7 cellular contexts compared by ENCODE assay signal in genomic region chr4:121071640-121072037, GRCh38. TPM values are rescaled to one million over a fixed set of nuclear protein-coding genes. Genes with fewer than 3 reads are reported as not detected.
DNase-seq lines count a peak whose midpoint lies in the region; ATAC-seq and TF ChIP-seq lines count a peak whose summit lies in the region.

No MANE protein-coding gene starts in this region.

- DNase-seq in HFFc6 (no peak), left kidney (ENCODE audit: low read depth, low spot score) (peak; percentile 4), NCI-H146 (lab: John Stamatoyannopoulos, UW) (no peak), cerebellum (ENCODE audit: low spot score) (no peak), dermis blood vessel endothelial cell (no peak)
- no peak for DNase-seq in activated naive CD8-positive, alpha-beta T cell treated with anti-CD3 and anti-CD28 coated beads, Interleukin-2, amount 50 U/mL, for 24 hours
- no peak for DNase-seq in stimulated activated naive CD8-positive, alpha-beta T cell treated with anti-CD3 and anti-CD28 coated beads, Interleukin-15, amount 100 ng/mL, for 72 hours

- TF ChIP-seq CTCF in HFFc6 (IDR thresholded peaks at IDR 0.05), result no peak

- H3K9me3 Mint-ChIP-seq in HFFc6, result no peaks in the 10 kb centered on the region
- H3K9me3 Mint-ChIP-seq in activated naive CD8-positive, alpha-beta T cell treated with anti-CD3 and anti-CD28 coated beads, Interleukin-2, amount 50 U/mL, for 24 hours, result no peaks in the 10 kb centered on the region
- no peaks in the 10 kb centered on the region for H3K9me3 Mint-ChIP-seq in stimulated activated naive CD8-positive, alpha-beta T cell treated with anti-CD3 and anti-CD28 coated beads, Interleukin-15, amount 100 ng/mL, for 72 hours

- H3K36me3 Mint-ChIP-seq in HFFc6 (ENCODE audit: low read depth), result no peaks in the 10 kb centered on the region
- no peaks in the 10 kb centered on the region for H3K36me3 Mint-ChIP-seq in activated naive CD8-positive, alpha-beta T cell treated with anti-CD3 and anti-CD28 coated beads, Interleukin-2, amount 50 U/mL, for 24 hours (ENCODE audit: low read depth)

- H3K4me3 Mint-ChIP-seq in HFFc6, result peak overlapping the region; percentile 81
- peak overlapping the region; percentile 76 for H3K4me3 Mint-ChIP-seq in activated naive CD8-positive, alpha-beta T cell treated with anti-CD3 and anti-CD28 coated beads, Interleukin-2, amount 50 U/mL, for 24 hours
- peak overlapping the region; percentile 87 to 88 for H3K4me3 Mint-ChIP-seq in stimulated activated naive CD8-positive, alpha-beta T cell treated with anti-CD3 and anti-CD28 coated beads, Interleukin-15, amount 100 ng/mL, for 72 hours

- H3K27me3 Mint-ChIP-seq in HFFc6 (ENCODE audit: insufficient read depth), result peaks cover 39% of the 10 kb centered on the region
- peaks cover 64% of the 10 kb centered on the region for H3K27me3 Mint-ChIP-seq in activated naive CD8-positive, alpha-beta T cell treated with anti-CD3 and anti-CD28 coated beads, Interleukin-2, amount 50 U/mL, for 24 hours
- peaks cover 62% of the 10 kb centered on the region for H3K27me3 Mint-ChIP-seq in stimulated activated naive CD8-positive, alpha-beta T cell treated with anti-CD3 and anti-CD28 coated beads, Interleukin-15, amount 100 ng/mL, for 72 hours

- no peak for ATAC-seq in activated naive CD8-positive, alpha-beta T cell treated with anti-CD3 and anti-CD28 coated beads, Interleukin-2, amount 50 U/mL, for 24 hours
- peak; percentile 11 for ATAC-seq in stimulated activated naive CD8-positive, alpha-beta T cell treated with anti-CD3 and anti-CD28 coated beads, Interleukin-15, amount 100 ng/mL, for 72 hours

- no peak overlapping the region for H3K27ac Mint-ChIP-seq in HFFc6
- peak overlapping the region; percentile 49 for H3K27ac Mint-ChIP-seq in activated naive CD8-positive, alpha-beta T cell treated with anti-CD3 and anti-CD28 coated beads, Interleukin-2, amount 50 U/mL, for 24 hours
- no peak overlapping the region for H3K27ac Mint-ChIP-seq in stimulated activated naive CD8-positive, alpha-beta T cell treated with anti-CD3 and anti-CD28 coated beads, Interleukin-15, amount 100 ng/mL, for 72 hours

- peaks cover 27% of the 10 kb centered on the region for H3K4me1 Mint-ChIP-seq in HFFc6 (ENCODE audit: low read depth)
- peaks cover 31% of the 10 kb centered on the region for H3K4me1 Mint-ChIP-seq in activated naive CD8-positive, alpha-beta T cell treated with anti-CD3 and anti-CD28 coated beads, Interleukin-2, amount 50 U/mL, for 24 hours
- H3K4me1 Mint-ChIP-seq in stimulated activated naive CD8-positive, alpha-beta T cell treated with anti-CD3 and anti-CD28 coated beads, Interleukin-15, amount 100 ng/mL, for 72 hours, result peaks cover 28% of the 10 kb centered on the region

RNA-seq across cellular contexts. Expression of gene NDNF, which starts 0.7 kb away (rescaled TPM):
- total RNA-seq in HFFc6 (2021; fragmentation: NEBNext Ultra II Directional; extraction: Animal tissue kit (Norgen Biotek cat#: 25700)), result under 1 TPM in 2 of 6 experiments, not detected in 4; 0.12 to 0.14 TPM
- total RNA-seq in cerebellum, result 64.3 TPM
- total RNA-seq in dermis blood vessel endothelial cell, result 4.1 and 6.7 TPM in 2 replicates
